In genomic region chr5:157312492-157312891, GRCh38 we compare ENCODE assay signal across 8 cellular contexts. TPM values are rescaled to one million over a fixed set of nuclear protein-coding genes. Genes with fewer than 3 reads are reported as not detected.
A peak's percentile ranks its signal among the peaks of the same experiment; 100 is the strongest.
DNase-seq lines count a peak whose midpoint lies in the region; ATAC-seq, FAIRE-seq and TF ChIP-seq lines count a peak whose summit lies in the region.

No MANE protein-coding gene starts in this region.

- H3K4me3 ChIP-seq in astrocyte of the spinal cord (ENCODE audit: low read depth, low read length), result no peak overlapping the region

- peak; percentile 10 for DNase-seq in NCI-H1092 treated with DMSO at 0.1 percent for 48 hours (lab: John Stamatoyannopoulos, UW)
- DNase-seq in NCI-H1092 (lab: John Stamatoyannopoulos, UW), result no peak
- DNase-seq in LHCN-M2 (ENCODE audit: low read depth), result peak; percentile 44
- peak; percentile 36 for DNase-seq in T-helper 9 cell
- DNase-seq in astrocyte of the spinal cord (ENCODE audit: low read depth, low spot score), result peak; percentile 67
- peak; percentile 74 for DNase-seq in stimulated activated CD4-positive, alpha-beta T cell treated with anti-CD3 and anti-CD28 coated beads, Interleukin-4, amount 100 ng/mL, for 24 hours

- peak; percentile 77 for ATAC-seq in GM21825 (IDR thresholded peaks at IDR 0.05; ENCODE audit: unreplicated experiment)

- peak; percentile 65 for FAIRE-seq in islet of Langerhans (lab: Jason Lieb, UNC)

- in situ Hi-C loops in astrocyte of the spinal cord (cut with HindIII; ENCODE audit: low sequenced_read_pairs), result no loop called here

- TF ChIP-seq CTCF in astrocyte of the spinal cord (IDR thresholded peaks at IDR 0.05; ENCODE audit: low read depth, low read length), result peak; percentile 90

RNA-seq across cellular contexts. Expression of gene CYFIP2, which starts 46.6 kb away (rescaled TPM):
- total RNA-seq in LHCN-M2 (2014; rRNA removed), result 6.1 and 9.9 TPM in 2 replicates
- polyA plus RNA-seq in LHCN-M2 (2012), result 6.3 TPM
